In genomic region chr17:35795007-35795870, GRCh38 we compare ENCODE assay signal across 9 cellular contexts. TPM values are rescaled to one million over a fixed set of nuclear protein-coding genes. Genes with fewer than 3 reads are reported as not detected.
DNase-seq lines count a peak whose midpoint lies in the region; ATAC-seq and TF ChIP-seq lines count a peak whose summit lies in the region.
"Had no signal": no experiment of that assay in that cellular context is flagged by ENCODE, and none has a peak within 500 bp of the region (broad histone marks: within the 10 kb centered on the region; RNA-seq: fewer than 3 reads in every experiment).

Gene MMP28, minus strand, starts transcription at chr17:35795641. Its CDS starts 264 bp downstream, at chr17:35795377.

- intact Hi-C loops in cardiac septum (cut with DNase I) = no loop called here

- H3K4me2 ChIP-seq in trophoblast cell (ENCODE audit: low read length) (peak within 1 kb of the TSS; percentile 73), Karpas-422 (ENCODE audit: low read depth, low read length, poor library complexity, severe bottlenecking) (no peak within 1 kb of the TSS)

- H3K4me1 ChIP-seq in trophoblast cell (ENCODE audit: control insufficient read depth in 1 of 2, insufficient read depth in 2 of 2, low read length in 2 of 2) = peaks cover 13 to 18% of the 10 kb centered on the region in 2 experiments
- H3K4me1 ChIP-seq in Karpas-422 (ENCODE audit: low read length) = no peaks in the 10 kb centered on the region

- H3K27ac ChIP-seq in trophoblast cell (ENCODE audit: low read depth, low read length) (no peak within 1 kb of the TSS), Karpas-422 (ENCODE audit: low read length) (no peak within 1 kb of the TSS)

- H3K79me1 ChIP-seq in trophoblast cell (ENCODE audit: low read length) = peaks cover 4% of the 10 kb centered on the region

- H3K79me2 ChIP-seq in trophoblast cell (ENCODE audit: control insufficient read depth, insufficient read depth, low read length, poor library complexity) = no peaks in the 10 kb centered on the region
- no peaks in the 10 kb centered on the region for H3K79me2 ChIP-seq in Karpas-422 (ENCODE audit: low read length)

- no peak within 1 kb of the TSS for H3K23ac ChIP-seq in trophoblast cell (ENCODE audit: low read length)

- no peak for TF ChIP-seq CTCF in GM10248 (IDR thresholded peaks at IDR 0.05; ENCODE audit: control extremely low read depth, extremely low read depth, low read depth, missing control alignments)

- peak within 1 kb of the TSS; percentile 15 for H2AK5ac ChIP-seq in trophoblast cell (ENCODE audit: low read length)

- H2BK5ac ChIP-seq in trophoblast cell (ENCODE audit: low read depth, low read length, poor library complexity) = no peak within 1 kb of the TSS

- peak within 1 kb of the TSS; percentile 10 for H4K91ac ChIP-seq in trophoblast cell (ENCODE audit: low read depth, low read length)

- peak within 1 kb of the TSS; percentile 50 for H3K18ac ChIP-seq in trophoblast cell (ENCODE audit: low read length)

- no peak within 1 kb of the TSS for H3K4ac ChIP-seq in trophoblast cell (ENCODE audit: low read depth, low read length)

- no peak for ATAC-seq in GM21825 (IDR thresholded peaks at IDR 0.05; ENCODE audit: unreplicated experiment)

- H4K20me1 ChIP-seq in Karpas-422 (ENCODE audit: insufficient read depth, low read depth, low read length) = no peaks in the 10 kb centered on the region

- no peaks in the 10 kb centered on the region for H3K36me3 ChIP-seq in trophoblast cell (ENCODE audit: control insufficient read depth in 1 of 2, insufficient read depth in 2 of 2, low read length in 2 of 2)
- H3K36me3 ChIP-seq in Karpas-422 (ENCODE audit: insufficient read depth, low read length) = no peaks in the 10 kb centered on the region

- H2BK120ac ChIP-seq in trophoblast cell (ENCODE audit: insufficient read depth, low read length, poor library complexity) = peak within 1 kb of the TSS; percentile 36

- H3K9ac ChIP-seq in trophoblast cell (ENCODE audit: low read length) (peak within 1 kb of the TSS; percentile 60), Karpas-422 (ENCODE audit: low read length) (no peak within 1 kb of the TSS)

- H3K4me3 ChIP-seq in trophoblast cell (ENCODE audit: low read depth, low read length) = peak within 1 kb of the TSS; percentile 74
- no peak within 1 kb of the TSS for H3K4me3 ChIP-seq in Karpas-422 (ENCODE audit: low read length)

- POLR2A ChIA-PET in GM10248 (lab: Yijun Ruan, JAX) = no interaction called here

- H3K9me3 ChIP-seq in trophoblast cell (ENCODE audit: insufficient read depth, low read depth, low read length) (no peaks in the 10 kb centered on the region), Karpas-422 (ENCODE audit: low read length) (no peaks in the 10 kb centered on the region)

- no peak within 1 kb of the TSS for H4K12ac ChIP-seq in trophoblast cell (ENCODE audit: low read depth, low read length)

- CTCF ChIA-PET in GM10248 (lab: Yijun Ruan, JAX) = interaction anchor here (0.9 to 3.9 kb wide), 4 partner anchors 13 to 48 kb away, joined by 3 to 17 read pairs (median 12); partner anchors contain the start of gene TAF15

- whole genome bisulfite sequencing in trophoblast cell (ENCODE audit: extremely low coverage, insufficient coverage, insufficient read length) = no CpG with 5 or more reads among the region's 89 CpGs

- H3K27me3 ChIP-seq in trophoblast cell (ENCODE audit: insufficient read depth, low read length) = peaks cover 2% of the 10 kb centered on the region
- no peaks in the 10 kb centered on the region for H3K27me3 ChIP-seq in Karpas-422 (ENCODE audit: low read length)

- H2AFZ ChIP-seq in trophoblast cell (ENCODE audit: insufficient read depth, low read length, poor library complexity) = peak within 1 kb of the TSS; percentile 63
- H2AFZ ChIP-seq in Karpas-422 (ENCODE audit: low read length) = no peak within 1 kb of the TSS

- H2BK12ac ChIP-seq in trophoblast cell (ENCODE audit: low read length) = no peak within 1 kb of the TSS

- H3K14ac ChIP-seq in trophoblast cell (ENCODE audit: low read length) = peak within 1 kb of the TSS; percentile 7

- peak; percentile 46 for DNase-seq in GM10248 (ENCODE audit: extremely low spot score)
- peak; percentile 16 for DNase-seq in NCI-H748 treated with DMSO at 0.1 percent for 48 hours (lab: John Stamatoyannopoulos, UW)
- peak; percentile 54 for DNase-seq in activated naive CD4-positive, alpha-beta T cell treated with anti-CD3 and anti-CD28 coated beads, Interleukin-2, amount 50 U/mL, for 16 hours
- DNase-seq in cardiac septum (ENCODE audit: low spot score) = peak; percentile 72
- DNase-seq in trophoblast cell = peak in 1 of 2 donors; percentile 15
- DNase-seq in MV-4-11 (lab: John Stamatoyannopoulos, UW) = no peak
- no peak for DNase-seq in Karpas-422

- peak within 1 kb of the TSS; percentile 52 for H4K8ac ChIP-seq in trophoblast cell (ENCODE audit: low read depth, low read length)

- H3K9me2 ChIP-seq in Karpas-422 (replicated peaks; ENCODE audit: insufficient read depth, low read length) = no peaks in the 10 kb centered on the region

RNA-seq across cellular contexts. Expression of gene MMP28, which starts in this region (rescaled TPM):
- total RNA-seq in cardiac septum = 1.2 TPM
- polyA plus RNA-seq in trophoblast cell (2013) = 10.9 and 11.5 TPM in 2 replicates
- not detected in 2 replicates for total RNA-seq in Karpas-422 (2014; rRNA removed; shearing (Covaris generic); ENCODE audit: low replicate concordance)
- total RNA-seq: SK-MEL-5 had no signal

Comparison
In these comparisons a context has a peak if more than half of its experiments do, and no peak if none do; other contexts are left out.
1. DNase-seq: peak in GM10248 (single experiment), NCI-H748 treated with DMSO at 0.1 percent for 48 hours (single experiment), activated naive CD4-positive, alpha-beta T cell treated with anti-CD3 and anti-CD28 coated beads, Interleukin-2, amount 50 U/mL, for 16 hours (single experiment) and cardiac septum (single experiment); none in MV-4-11 (single experiment) and Karpas-422 (single experiment).